2 cellular contexts compared by ENCODE assay signal in the genomic region with DNA sequence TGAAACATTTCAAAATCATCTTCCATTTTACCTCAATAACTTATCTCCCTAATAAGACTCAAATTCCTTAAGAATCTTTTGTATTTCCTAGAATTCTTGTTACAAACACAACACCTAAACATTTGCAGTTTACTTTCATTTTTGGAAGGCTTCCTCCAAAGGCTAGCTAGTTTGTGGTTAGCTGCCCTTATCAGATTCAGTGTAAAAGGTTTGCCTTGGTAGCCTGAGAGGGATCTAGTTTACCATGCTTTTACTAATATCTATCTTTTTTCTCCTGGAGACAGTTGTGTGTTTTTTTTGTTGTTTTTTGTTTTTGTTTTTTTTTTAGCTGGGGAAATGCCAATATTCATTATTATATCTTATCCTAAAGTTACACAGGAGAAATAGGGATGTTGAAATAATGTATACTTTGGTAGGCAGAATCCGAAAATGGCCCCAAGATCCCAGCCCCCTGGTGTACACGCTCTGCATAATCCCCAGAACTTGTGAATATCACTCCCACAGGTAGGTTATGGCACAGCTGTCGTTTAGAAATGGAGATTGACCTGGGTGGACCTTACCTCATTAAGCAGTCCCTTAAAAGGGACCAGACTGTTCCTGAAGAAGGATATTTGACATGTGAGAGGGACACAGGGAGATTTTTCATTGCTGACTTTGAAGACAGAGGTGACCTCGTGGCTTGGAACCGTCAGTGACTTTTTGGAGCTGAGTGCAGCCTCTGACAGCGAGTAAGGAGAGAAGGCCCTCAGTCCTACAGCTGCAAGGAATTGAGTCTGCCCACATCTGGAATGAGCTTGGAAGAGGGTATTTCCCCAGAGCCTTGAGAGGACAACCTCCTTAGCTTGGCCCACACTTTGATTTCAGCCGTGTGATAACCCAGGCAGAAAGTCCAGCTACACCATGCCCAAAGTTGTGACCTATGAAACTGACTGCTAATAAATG.
TF ChIP-seq lines count a peak whose summit lies in the region.

No MANE protein-coding gene starts in this region.

TF ChIP-seq in IMR-90, 13 proteins besides CTCF, POLR2A, EP300 and RAD21:
- TF ChIP-seq BHLHE40 (IDR thresholded peaks at IDR 0.05; ENCODE audit: low read depth, low read length) (no peak), FOS (IDR thresholded peaks at IDR 0.05; ENCODE audit: low read depth, low read length) (no peak), SMC3 (IDR thresholded peaks at IDR 0.05; ENCODE audit: low read depth, low read length) (no peak), MXI1 (IDR thresholded peaks at IDR 0.05; ENCODE audit: borderline replicate concordance, low read depth, low read length) (no peak), CHD1 (IDR thresholded peaks at IDR 0.05; ENCODE audit: low read depth, low read length) (no peak)
- TF ChIP-seq, protein P1, sequence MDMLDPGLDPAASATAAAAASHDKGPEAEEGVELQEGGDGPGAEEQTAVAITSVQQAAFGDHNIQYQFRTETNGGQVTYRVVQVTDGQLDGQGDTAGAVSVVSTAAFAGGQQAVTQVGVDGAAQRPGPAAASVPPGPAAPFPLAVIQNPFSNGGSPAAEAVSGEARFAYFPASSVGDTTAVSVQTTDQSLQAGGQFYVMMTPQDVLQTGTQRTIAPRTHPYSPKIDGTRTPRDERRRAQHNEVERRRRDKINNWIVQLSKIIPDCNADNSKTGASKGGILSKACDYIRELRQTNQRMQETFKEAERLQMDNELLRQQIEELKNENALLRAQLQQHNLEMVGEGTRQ (IDR thresholded peaks at IDR 0.05; ENCODE audit: low read depth, low read length): no peak
- TF ChIP-seq, protein P2, sequence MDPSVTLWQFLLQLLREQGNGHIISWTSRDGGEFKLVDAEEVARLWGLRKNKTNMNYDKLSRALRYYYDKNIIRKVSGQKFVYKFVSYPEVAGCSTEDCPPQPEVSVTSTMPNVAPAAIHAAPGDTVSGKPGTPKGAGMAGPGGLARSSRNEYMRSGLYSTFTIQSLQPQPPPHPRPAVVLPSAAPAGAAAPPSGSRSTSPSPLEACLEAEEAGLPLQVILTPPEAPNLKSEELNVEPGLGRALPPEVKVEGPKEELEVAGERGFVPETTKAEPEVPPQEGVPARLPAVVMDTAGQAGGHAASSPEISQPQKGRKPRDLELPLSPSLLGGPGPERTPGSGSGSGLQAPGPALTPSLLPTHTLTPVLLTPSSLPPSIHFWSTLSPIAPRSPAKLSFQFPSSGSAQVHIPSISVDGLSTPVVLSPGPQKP (IDR thresholded peaks at IDR 0.05; ENCODE audit: borderline replicate concordance, low read depth, low read length): no peak

TF ChIP-seq in GM12878, 131 proteins besides CTCF, POLR2A, EP300 and RAD21:
- TF ChIP-seq BRCA1 (IDR thresholded peaks at IDR 0.05; ENCODE audit: low read depth, low read length) (no peak), HCFC1 (IDR thresholded peaks at IDR 0.05; ENCODE audit: low read length) (no peak), RUNX3 (IDR thresholded peaks at IDR 0.05; ENCODE audit: low read length) (peak; percentile 53; the same call in 1 of the 2 replicates), PML (IDR thresholded peaks at IDR 0.05; ENCODE audit: low read length) (no peak), WRNIP1 (IDR thresholded peaks at IDR 0.05; ENCODE audit: borderline replicate concordance, low read depth, low read length) (no peak), ZNF622 (IDR thresholded peaks at IDR 0.05) (no peak)
- TF ChIP-seq, protein P3, sequence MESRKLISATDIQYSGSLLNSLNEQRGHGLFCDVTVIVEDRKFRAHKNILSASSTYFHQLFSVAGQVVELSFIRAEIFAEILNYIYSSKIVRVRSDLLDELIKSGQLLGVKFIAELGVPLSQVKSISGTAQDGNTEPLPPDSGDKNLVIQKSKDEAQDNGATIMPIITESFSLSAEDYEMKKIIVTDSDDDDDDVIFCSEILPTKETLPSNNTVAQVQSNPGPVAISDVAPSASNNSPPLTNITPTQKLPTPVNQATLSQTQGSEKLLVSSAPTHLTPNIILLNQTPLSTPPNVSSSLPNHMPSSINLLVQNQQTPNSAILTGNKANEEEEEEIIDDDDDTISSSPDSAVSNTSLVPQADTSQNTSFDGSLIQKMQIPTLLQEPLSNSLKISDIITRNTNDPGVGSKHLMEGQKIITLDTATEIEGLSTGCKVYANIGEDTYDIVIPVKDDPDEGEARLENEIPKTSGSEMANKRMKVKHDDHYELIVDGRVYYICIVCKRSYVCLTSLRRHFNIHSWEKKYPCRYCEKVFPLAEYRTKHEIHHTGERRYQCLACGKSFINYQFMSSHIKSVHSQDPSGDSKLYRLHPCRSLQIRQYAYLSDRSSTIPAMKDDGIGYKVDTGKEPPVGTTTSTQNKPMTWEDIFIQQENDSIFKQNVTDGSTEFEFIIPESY (IDR thresholded peaks at IDR 0.05): peak; percentile 81; the same call in 1 of the 2 replicates
- TF ChIP-seq, protein P4, sequence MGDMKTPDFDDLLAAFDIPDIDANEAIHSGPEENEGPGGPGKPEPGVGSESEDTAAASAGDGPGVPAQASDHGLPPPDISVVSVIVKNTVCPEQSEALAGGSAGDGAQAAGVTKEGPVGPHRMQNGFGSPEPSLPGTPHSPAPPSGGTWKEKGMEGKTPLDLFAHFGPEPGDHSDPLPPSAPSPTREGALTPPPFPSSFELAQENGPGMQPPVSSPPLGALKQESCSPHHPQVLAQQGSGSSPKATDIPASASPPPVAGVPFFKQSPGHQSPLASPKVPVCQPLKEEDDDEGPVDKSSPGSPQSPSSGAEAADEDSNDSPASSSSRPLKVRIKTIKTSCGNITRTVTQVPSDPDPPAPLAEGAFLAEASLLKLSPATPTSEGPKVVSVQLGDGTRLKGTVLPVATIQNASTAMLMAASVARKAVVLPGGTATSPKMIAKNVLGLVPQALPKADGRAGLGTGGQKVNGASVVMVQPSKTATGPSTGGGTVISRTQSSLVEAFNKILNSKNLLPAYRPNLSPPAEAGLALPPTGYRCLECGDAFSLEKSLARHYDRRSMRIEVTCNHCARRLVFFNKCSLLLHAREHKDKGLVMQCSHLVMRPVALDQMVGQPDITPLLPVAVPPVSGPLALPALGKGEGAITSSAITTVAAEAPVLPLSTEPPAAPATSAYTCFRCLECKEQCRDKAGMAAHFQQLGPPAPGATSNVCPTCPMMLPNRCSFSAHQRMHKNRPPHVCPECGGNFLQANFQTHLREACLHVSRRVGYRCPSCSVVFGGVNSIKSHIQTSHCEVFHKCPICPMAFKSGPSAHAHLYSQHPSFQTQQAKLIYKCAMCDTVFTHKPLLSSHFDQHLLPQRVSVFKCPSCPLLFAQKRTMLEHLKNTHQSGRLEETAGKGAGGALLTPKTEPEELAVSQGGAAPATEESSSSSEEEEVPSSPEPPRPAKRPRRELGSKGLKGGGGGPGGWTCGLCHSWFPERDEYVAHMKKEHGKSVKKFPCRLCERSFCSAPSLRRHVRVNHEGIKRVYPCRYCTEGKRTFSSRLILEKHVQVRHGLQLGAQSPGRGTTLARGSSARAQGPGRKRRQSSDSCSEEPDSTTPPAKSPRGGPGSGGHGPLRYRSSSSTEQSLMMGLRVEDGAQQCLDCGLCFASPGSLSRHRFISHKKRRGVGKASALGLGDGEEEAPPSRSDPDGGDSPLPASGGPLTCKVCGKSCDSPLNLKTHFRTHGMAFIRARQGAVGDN (IDR thresholded peaks at IDR 0.05): no peak
